8 cellular contexts compared by ENCODE assay signal in genomic region chr19:50025794-50026549, GRCh38. TPM values are rescaled to one million over a fixed set of nuclear protein-coding genes. Genes with fewer than 3 reads are reported as not detected.
DNase-seq lines count a peak whose midpoint lies in the region; ATAC-seq and TF ChIP-seq lines count a peak whose summit lies in the region.

Gene ZNF473 (plus strand): TSS chr19:50026005. CDS start chr19:50031083, 5,078 bp downstream.

- peak; percentile 94 to 97 for DNase-seq in Caco-2
- peak; percentile 87 for DNase-seq in HPDE6-E6E7 (ENCODE audit: extremely low spot score)
- peak; percentile 100 for DNase-seq in OCI-M1 (lab: John Stamatoyannopoulos, UW)
- DNase-seq in activated T-cell treated with anti-CD3 and anti-CD28 coated beads, Interleukin-2, amount 50 U/mL, for 1 hour: peak; percentile 88
- peak in 6 of 9 donors; percentile 75 to 97 (median 94) for DNase-seq in naive thymus-derived CD4-positive, alpha-beta T cell

- peak; percentile 38 for ATAC-seq in GM19468 (IDR thresholded peaks at IDR 0.05; ENCODE audit: extremely low read depth, unreplicated experiment)
- peak; percentile 84 for ATAC-seq in naive thymus-derived CD4-positive, alpha-beta T cell
- ATAC-seq in stimulated activated memory B cell treated with anti-CD40 and anti-IgM and Interleukin-4, amounts not matched to agents 10 μg/mL and 1 μg/mL and 100 μg/mL, for 72 hours: peak; percentile 89

- 11 to 12% methylated on average over 45 of the region's 45 CpGs for WGBS in esophagus, 2 donors

- H3K27me3 ChIP-seq in Caco-2 (replicated peaks; ENCODE audit: control insufficient read depth, insufficient read depth, low read length) (no peaks in the 10 kb centered on the region), esophagus (ENCODE audit: control insufficient read depth in 1 of 2, insufficient read depth in 2 of 2, low read length in 2 of 2) (no peaks in the 10 kb centered on the region)
- H3K27me3 ChIP-seq in naive thymus-derived CD4-positive, alpha-beta T cell (ENCODE audit: control insufficient read depth in 2 of 2, insufficient read depth in 2 of 2, low read length in 2 of 2): no peaks in the 10 kb centered on the region

- POLR2A ChIA-PET in Caco-2 (lab: Charles Lee): interaction anchor here (0.6 to 1.0 kb wide), 2 partner anchors 97 to 115 kb away, joined by 3 to 5 read pairs; partner anchors contain the start of gene ATF5
- POLR2A ChIA-PET in naive thymus-derived CD4-positive, alpha-beta T cell (lab: Charles Lee): interaction anchor here (0.7 to 1.8 kb wide), 5 partner anchors 24 to 1380 kb away, joined by 3 to 7 read pairs (median 3); partner anchors contain the start of genes ATF5 and NUP62

- H3K4me1 ChIP-seq in Caco-2 (no peaks in the 10 kb centered on the region), esophagus (ENCODE audit: control insufficient read depth in 2 of 2, insufficient read depth in 2 of 2, low read length in 1 of 2) (peaks cover 0 to 5% of the 10 kb centered on the region in 2 donors)
- H3K4me1 ChIP-seq in naive thymus-derived CD4-positive, alpha-beta T cell (ENCODE audit: control insufficient read depth in 2 of 2, insufficient read depth in 2 of 2, low read length in 2 of 2): peaks cover 19 to 29% of the 10 kb centered on the region in 2 donors

- H3K9me3 ChIP-seq in Caco-2 (no peaks in the 10 kb centered on the region), esophagus (ENCODE audit: control insufficient read depth in 2 of 2, insufficient read depth in 1 of 2, low read depth in 1 of 2, low read length in 1 of 2) (no peaks in the 10 kb centered on the region)
- no peaks in the 10 kb centered on the region for H3K9me3 ChIP-seq in naive thymus-derived CD4-positive, alpha-beta T cell (ENCODE audit: control insufficient read depth in 2 of 3, low read length in 3 of 3)

- peak within 1 kb of the TSS; percentile 97 to 99 for H3K27ac ChIP-seq in esophagus (ENCODE audit: low read depth in 2 of 2, low read length in 1 of 2)
- H3K27ac ChIP-seq in naive thymus-derived CD4-positive, alpha-beta T cell (ENCODE audit: low read depth, low read length): peak within 1 kb of the TSS; percentile 96

- peaks cover 43% of the 10 kb centered on the region for H3K36me3 Mint-ChIP-seq in Caco-2 (ENCODE audit: insufficient read depth, unreplicated experiment)
- peaks cover 0 to 22% (median 10%) of the 10 kb centered on the region in 5 donors for H3K36me3 Mint-ChIP-seq in naive thymus-derived CD4-positive, alpha-beta T cell
- peaks cover 18% of the 10 kb centered on the region for H3K36me3 Mint-ChIP-seq in stimulated activated memory B cell treated with anti-CD40 and anti-IgM and Interleukin-4, amounts not matched to agents 10 μg/mL and 1 μg/mL and 100 μg/mL, for 72 hours

- H3K4me1 Mint-ChIP-seq in Caco-2 (ENCODE audit: low read depth, unreplicated experiment): no peaks in the 10 kb centered on the region
- peaks cover 26 to 71% (median 51%) of the 10 kb centered on the region in 7 donors for H3K4me1 Mint-ChIP-seq in naive thymus-derived CD4-positive, alpha-beta T cell
- H3K4me1 Mint-ChIP-seq in stimulated activated memory B cell treated with anti-CD40 and anti-IgM and Interleukin-4, amounts not matched to agents 10 μg/mL and 1 μg/mL and 100 μg/mL, for 72 hours: peaks cover 45% of the 10 kb centered on the region

- no TSS peak for BruUV-seq in Caco-2 (replicated peaks; lab: Mats Ljungman, UMichigan)

- no peaks in the 10 kb centered on the region for H3K9me3 Mint-ChIP-seq in Caco-2 (ENCODE audit: unreplicated experiment)
- H3K9me3 Mint-ChIP-seq in naive thymus-derived CD4-positive, alpha-beta T cell: peaks cover 0 to 11% (median 2%) of the 10 kb centered on the region in 11 donors
- H3K9me3 Mint-ChIP-seq in stimulated activated memory B cell treated with anti-CD40 and anti-IgM and Interleukin-4, amounts not matched to agents 10 μg/mL and 1 μg/mL and 100 μg/mL, for 72 hours: peaks cover 2% of the 10 kb centered on the region

- H3K36me3 ChIP-seq in Caco-2 (ENCODE audit: control insufficient read depth, insufficient read depth, low read length): peaks cover 1% of the 10 kb centered on the region; the same call in 1 of the 2 replicates
- H3K36me3 ChIP-seq in esophagus (ENCODE audit: control insufficient read depth in 2 of 2, insufficient read depth in 2 of 2, low read length in 1 of 2): peaks cover 6 to 7% of the 10 kb centered on the region in 2 donors
- H3K36me3 ChIP-seq in naive thymus-derived CD4-positive, alpha-beta T cell (ENCODE audit: control insufficient read depth in 2 of 3, insufficient read depth in 3 of 3, low read length in 3 of 3): peaks cover 0 to 19% (median 0%) of the 10 kb centered on the region in 3 experiments

- H3K4me3 Mint-ChIP-seq in Caco-2 (ENCODE audit: unreplicated experiment): peak within 1 kb of the TSS; percentile 94
- H3K4me3 Mint-ChIP-seq in naive thymus-derived CD4-positive, alpha-beta T cell: peak within 1 kb of the TSS; percentile 93 to 99 (median 94)
- H3K4me3 Mint-ChIP-seq in stimulated activated memory B cell treated with anti-CD40 and anti-IgM and Interleukin-4, amounts not matched to agents 10 μg/mL and 1 μg/mL and 100 μg/mL, for 72 hours: peak within 1 kb of the TSS; percentile 99

- no peak for TF ChIP-seq CTCF in Caco-2 (IDR thresholded peaks at IDR 0.05; ENCODE audit: insufficient read depth in 1 of 2, low read depth in 1 of 2, low read length in 1 of 2, severe bottlenecking in 1 of 2, unreplicated experiment in 1 of 2)

- intact Hi-C loops in Caco-2 (cut with micrococcal nuclease; ENCODE audit: unreplicated experiment): loop anchor here (2.0 kb wide), 1 partner anchor 25 kb away; no protein-coding TSS in a partner anchor
- intact Hi-C loops in naive thymus-derived CD4-positive, alpha-beta T cell (cut with micrococcal nuclease): loop anchor here (1.0 to 10.0 kb wide), 26 partner anchors 24 to 1082 kb away; partner anchors contain the start of genes ATF5 (in 2 of the 2), CTU1 (in 2 of the 2), FUZ (in 2 of the 2) and NUP62 (in 2 of the 2)

- peak within 1 kb of the TSS; percentile 100 for H3K4me3 ChIP-seq in Caco-2 (ENCODE audit: low read depth, low read length)
- peak within 1 kb of the TSS; percentile 83 to 91 for H3K4me3 ChIP-seq in esophagus (ENCODE audit: low read depth in 1 of 2, low read length in 2 of 2)
- H3K4me3 ChIP-seq in naive thymus-derived CD4-positive, alpha-beta T cell (ENCODE audit: low read length): peak within 1 kb of the TSS; percentile 85

- CTCF ChIA-PET in Caco-2 (lab: Charles Lee): interaction anchor here (0.8 kb wide), 1 partner anchor 25 kb away, joined by 4 read pairs; no protein-coding TSS in a partner anchor
- CTCF ChIA-PET in naive thymus-derived CD4-positive, alpha-beta T cell (lab: Charles Lee): interaction anchor here (0.8 kb wide), 1 partner anchor 309 kb away, joined by 3 read pairs; no protein-coding TSS in a partner anchor

- no peaks in the 10 kb centered on the region for H3K27me3 Mint-ChIP-seq in Caco-2 (ENCODE audit: insufficient read depth, unreplicated experiment)
- H3K27me3 Mint-ChIP-seq in naive thymus-derived CD4-positive, alpha-beta T cell: peaks cover 0 to 6% (median 0%) of the 10 kb centered on the region in 5 donors
- no peaks in the 10 kb centered on the region for H3K27me3 Mint-ChIP-seq in stimulated activated memory B cell treated with anti-CD40 and anti-IgM and Interleukin-4, amounts not matched to agents 10 μg/mL and 1 μg/mL and 100 μg/mL, for 72 hours

- H3K27ac Mint-ChIP-seq in Caco-2 (ENCODE audit: unreplicated experiment): peak within 1 kb of the TSS; percentile 99
- H3K27ac Mint-ChIP-seq in naive thymus-derived CD4-positive, alpha-beta T cell: peak within 1 kb of the TSS; percentile 98 to 100 (median 99)
- peak within 1 kb of the TSS; percentile 92 for H3K27ac Mint-ChIP-seq in stimulated activated memory B cell treated with anti-CD40 and anti-IgM and Interleukin-4, amounts not matched to agents 10 μg/mL and 1 μg/mL and 100 μg/mL, for 72 hours

RNA-seq across cellular contexts. Expression of gene ZNF473, which starts in this region (rescaled TPM):
- 22.3 and 24.9 TPM in 2 replicates for total RNA-seq in Caco-2 (2022)
- 1 to 10 TPM; 1.8 to 1.9 TPM for polyA plus RNA-seq in esophagus
- total RNA-seq in naive thymus-derived CD4-positive, alpha-beta T cell: 10 to 100 TPM in 2 of 5 experiments, 1 to 10 TPM in 3; 6.3 to 13.9 (median 9.6) TPM
- polyA plus RNA-seq in naive thymus-derived CD4-positive, alpha-beta T cell: 1 to 10 TPM; 2.8 to 7.5 TPM

Comparison
In these comparisons a context has a peak if more than half of its experiments do, and no peak if none do; other contexts are left out.
1. Peak in every context shown above with its lines: DNase-seq, ATAC-seq, H3K4me3 ChIP-seq and H3K27ac ChIP-seq.
2. ATAC-seq: peak in every context shown above with its lines; median percentile 89 in stimulated activated memory B cell treated with anti-CD40 and anti-IgM and Interleukin-4, amounts not matched to agents 10 μg/mL and 1 μg/mL and 100 μg/mL, for 72 hours; 84 in naive thymus-derived CD4-positive, alpha-beta T cell; 38 in GM19468.